ENCODE assay signal across 8 cellular contexts in the genomic region with DNA sequence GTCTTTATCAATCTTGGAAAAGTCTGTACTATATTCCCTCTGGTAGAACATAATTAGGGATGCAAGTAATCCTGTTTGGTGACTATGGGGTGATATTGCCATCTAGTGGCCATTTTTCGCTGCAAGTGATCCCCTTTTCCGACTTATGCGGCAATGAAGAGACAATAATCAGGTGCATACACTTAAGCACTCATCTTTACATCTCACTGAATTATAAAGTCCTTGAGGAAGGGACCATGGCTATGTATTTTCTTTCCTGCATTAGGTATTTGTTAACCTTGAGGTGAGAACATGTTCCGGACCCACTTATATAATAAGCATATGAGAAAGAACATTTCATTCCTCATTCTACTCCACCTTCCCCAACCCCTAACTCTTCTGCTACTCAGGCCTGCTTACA. TPM values are rescaled to one million over a fixed set of nuclear protein-coding genes. Genes with fewer than 3 reads are reported as not detected.
DNase-seq lines count a peak whose midpoint lies in the region; ATAC-seq and TF ChIP-seq lines count a peak whose summit lies in the region.

No MANE protein-coding gene starts in this region.

- H3K4me2 ChIP-seq in DND-41 (ENCODE audit: insufficient read depth, low read length): no peak overlapping the region

- no peak overlapping the region for H3K9ac ChIP-seq in DND-41 (ENCODE audit: low read depth, low read length)

- no peak overlapping the region for H3K27ac Mint-ChIP-seq in activated B cell treated with CpG ODN at 0.5 μM for 24 hours
- H3K27ac Mint-ChIP-seq in type B pancreatic cell: no peak overlapping the region

- peaks cover 4% of the 10 kb centered on the region; the same call in 1 of the 2 replicates for H3K79me2 ChIP-seq in DND-41 (ENCODE audit: insufficient read depth, low read length)

- H3K9me3 ChIP-seq in DND-41 (ENCODE audit: insufficient read depth, low read length, severe bottlenecking): peaks cover 16% of the 10 kb centered on the region

- CTCF ChIA-PET in HEK293T (lab: Yijun Ruan, JAX): interaction anchor here (0.6 to 2.5 kb wide), 13 partner anchors 9 to 532 kb away, joined by 3 to 13 read pairs (median 4); partner anchors contain the start of gene LIX1
- CTCF ChIA-PET in activated B cell treated with CpG ODN at 0.5 μM for 24 hours (lab: Charles Lee): interaction anchor here (0.6 to 6.0 kb wide), 36 partner anchors 11 to 548 kb away, joined by 3 to 126 read pairs (median 5); partner anchors contain the start of genes ERAP1, LIX1 and LNPEP

- peaks cover 63% of the 10 kb centered on the region for H3K36me3 Mint-ChIP-seq in activated B cell treated with CpG ODN at 0.5 μM for 24 hours (ENCODE audit: low read depth)
- H3K36me3 Mint-ChIP-seq in type B pancreatic cell: peaks cover 26% of the 10 kb centered on the region

- H3K4me1 Mint-ChIP-seq in activated B cell treated with CpG ODN at 0.5 μM for 24 hours (peaks cover 3% of the 10 kb centered on the region), type B pancreatic cell (ENCODE audit: unreplicated experiment) (peaks cover 5% of the 10 kb centered on the region)

- peaks cover 81% of the 10 kb centered on the region for H3K36me3 ChIP-seq in DND-41 (ENCODE audit: insufficient read depth, low read length)

- intact Hi-C loops in activated B cell treated with CpG ODN at 0.5 μM for 24 hours (cut with micrococcal nuclease): loop anchor here (1.0 to 5.0 kb wide), 4 partner anchors 165 to 1665 kb away; no protein-coding TSS in a partner anchor

- H3K9me3 Mint-ChIP-seq in activated B cell treated with CpG ODN at 0.5 μM for 24 hours (peaks cover 13% of the 10 kb centered on the region), type B pancreatic cell (peaks cover 8% of the 10 kb centered on the region)

- H3K27me3 Mint-ChIP-seq in activated B cell treated with CpG ODN at 0.5 μM for 24 hours: no peaks in the 10 kb centered on the region
- H3K27me3 Mint-ChIP-seq in type B pancreatic cell: no peaks in the 10 kb centered on the region

- no peak overlapping the region for H3K27ac ChIP-seq in DND-41 (ENCODE audit: low read length)

- peak; percentile 63 for DNase-seq in DND-41
- DNase-seq in HEK293T (ENCODE audit: extremely low spot score): peak; percentile 52
- peak; percentile 72 for DNase-seq in NCI-H2227 (lab: John Stamatoyannopoulos, UW; ENCODE audit: unreplicated experiment)
- no peak for DNase-seq in activated B cell treated with CpG ODN at 0.5 μM for 24 hours
- peak; percentile 27 for DNase-seq in epithelial cell of proximal tubule (ENCODE audit: low read depth)
- DNase-seq in mucosa of gallbladder (ENCODE audit: low spot score): peak; percentile 65
- DNase-seq in type B pancreatic cell (ENCODE audit: extremely low spot score, unreplicated experiment): no peak

- TF ChIP-seq CTCF in DND-41 (IDR thresholded peaks at IDR 0.05; ENCODE audit: borderline replicate concordance, extremely low read depth, low read length, poor library complexity, severe bottlenecking) (peak; percentile 96), activated B cell treated with CpG ODN at 0.5 μM for 24 hours (IDR thresholded peaks at IDR 0.05) (peak; percentile 68), epithelial cell of proximal tubule (conservative IDR thresholded peaks at IDR 0.05; ENCODE audit: low read depth, low read length) (peak; percentile 93), type B pancreatic cell (conservative IDR thresholded peaks at IDR 0.05) (peak; percentile 94)

- H3K4me3 Mint-ChIP-seq in activated B cell treated with CpG ODN at 0.5 μM for 24 hours: no peak overlapping the region
- H3K4me3 Mint-ChIP-seq in type B pancreatic cell: no peak overlapping the region

- H4K20me1 ChIP-seq in DND-41 (ENCODE audit: insufficient read depth, low read length): no peaks in the 10 kb centered on the region

- POLR2A ChIA-PET in HEK293T (lab: Yijun Ruan, JAX) (interaction anchor here (1.3 kb wide), 1 partner anchor 226 kb away, joined by 3 read pairs; the partner anchor contains the start of gene LNPEP), activated B cell treated with CpG ODN at 0.5 μM for 24 hours (lab: Charles Lee) (interaction anchor here (0.6 to 2.1 kb wide), 4 partner anchors 165 to 356 kb away, joined by 3 to 7 read pairs (median 5); no protein-coding TSS in a partner anchor)

- H3K27me3 ChIP-seq in DND-41 (ENCODE audit: insufficient read depth, low read length, poor library complexity): no peaks in the 10 kb centered on the region

- ATAC-seq in DND-41 (ENCODE audit: insufficient read depth, low read depth): peak; percentile 79
- peak; percentile 31 for ATAC-seq in activated B cell treated with CpG ODN at 0.5 μM for 24 hours (ENCODE audit: low read depth)
- ATAC-seq in HG03520 (IDR thresholded peaks at IDR 0.05; ENCODE audit: unreplicated experiment): no peak

- H3K4me3 ChIP-seq in DND-41 (ENCODE audit: low read depth in 1 of 2, low read length in 2 of 2): no peak overlapping the region
- H3K4me3 ChIP-seq in epithelial cell of proximal tubule (ENCODE audit: low read depth, low read length): no peak overlapping the region

- no peak overlapping the region for H2AFZ ChIP-seq in DND-41 (ENCODE audit: low read depth, low read length)

- no peaks in the 10 kb centered on the region for H3K4me1 ChIP-seq in DND-41 (ENCODE audit: insufficient read depth, low read length)

TF ChIP-seq in HEK293T, 16 proteins besides CTCF, POLR2A, EP300 and RAD21:
- TF ChIP-seq, protein P1, sequence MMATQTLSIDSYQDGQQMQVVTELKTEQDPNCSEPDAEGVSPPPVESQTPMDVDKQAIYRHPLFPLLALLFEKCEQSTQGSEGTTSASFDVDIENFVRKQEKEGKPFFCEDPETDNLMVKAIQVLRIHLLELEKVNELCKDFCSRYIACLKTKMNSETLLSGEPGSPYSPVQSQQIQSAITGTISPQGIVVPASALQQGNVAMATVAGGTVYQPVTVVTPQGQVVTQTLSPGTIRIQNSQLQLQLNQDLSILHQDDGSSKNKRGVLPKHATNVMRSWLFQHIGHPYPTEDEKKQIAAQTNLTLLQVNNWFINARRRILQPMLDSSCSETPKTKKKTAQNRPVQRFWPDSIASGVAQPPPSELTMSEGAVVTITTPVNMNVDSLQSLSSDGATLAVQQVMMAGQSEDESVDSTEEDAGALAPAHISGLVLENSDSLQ (IDR thresholded peaks at IDR 0.05): no peak
- no peak for TF ChIP-seq LEF1 (IDR thresholded peaks at IDR 0.05; ENCODE audit: borderline replicate concordance)
- TF ChIP-seq TARDBP (IDR thresholded peaks at IDR 0.05): no peak
- no peak for TF ChIP-seq FOXM1 (IDR thresholded peaks at IDR 0.05; ENCODE audit: borderline replicate concordance)
- no peak for TF ChIP-seq FOXK2 (IDR thresholded peaks at IDR 0.05)
- TF ChIP-seq BHLHE40 (IDR thresholded peaks at IDR 0.05; ENCODE audit: borderline replicate concordance): no peak

RNA-seq across cellular contexts. Expression of gene LIX1, which starts 19.6 kb away (rescaled TPM):
- total RNA-seq in activated B cell treated with CpG ODN at 0.5 μM for 24 hours (not detected in 2 replicates), epithelial cell of proximal tubule (under 0.01 and 0.12 TPM in 2 replicates), mucosa of gallbladder (0.17 TPM), type B pancreatic cell (ENCODE audit: low replicate concordance) (2.9 and 27.4 TPM in 2 replicates)

RNA-seq across cellular contexts. Expression of gene RIOK2, which starts 21.0 kb away (rescaled TPM):
- 38.3 and 41.4 TPM in 2 replicates for total RNA-seq in activated B cell treated with CpG ODN at 0.5 μM for 24 hours
- total RNA-seq in epithelial cell of proximal tubule: 10.4 and 48.8 TPM in 2 replicates
- 13.7 TPM for total RNA-seq in mucosa of gallbladder
- total RNA-seq in type B pancreatic cell (ENCODE audit: low replicate concordance): 29.5 and 35.1 TPM in 2 replicates

Comparison
In these comparisons a context has a peak if more than half of its experiments do, and no peak if none do; other contexts are left out.
1. DNase-seq: peak in DND-41 (single experiment), HEK293T (single experiment), NCI-H2227 (single experiment), epithelial cell of proximal tubule (single experiment) and mucosa of gallbladder (single experiment); none in activated B cell treated with CpG ODN at 0.5 μM for 24 hours (single experiment) and type B pancreatic cell (single experiment).
2. Peak in every context shown above with its lines, with median percentiles within 50 percentile points of each other: CTCF ChIP-seq.